ENCODE assay signal across 8 cellular contexts in the genomic region with DNA sequence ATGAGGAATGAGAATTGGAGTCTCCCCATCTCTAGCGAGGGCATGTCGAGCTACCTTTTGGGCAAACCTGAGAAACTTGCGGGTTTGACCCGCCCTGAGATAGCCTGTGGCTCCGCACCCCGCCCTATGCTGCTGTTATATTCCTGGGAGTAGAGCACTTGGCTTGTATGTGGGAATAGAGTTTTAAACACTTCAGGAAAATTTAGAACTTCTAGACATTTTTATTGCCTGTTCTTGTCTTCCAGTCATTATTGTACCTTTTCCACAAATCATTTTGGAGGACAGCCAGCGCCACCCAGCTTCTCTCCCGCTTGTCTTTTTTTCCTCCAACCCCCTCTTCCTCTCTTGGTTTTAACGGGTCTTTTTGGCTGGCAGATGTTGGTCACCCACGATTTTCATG. TPM values are rescaled to one million over a fixed set of nuclear protein-coding genes. Genes with fewer than 3 reads are reported as not detected.
DNase-seq lines count a peak whose midpoint lies in the region; ATAC-seq, FAIRE-seq and TF ChIP-seq lines count a peak whose summit lies in the region.

No MANE protein-coding gene starts in this region.

- no peak for DNase-seq in AG04449 (ENCODE audit: low read depth, low spot score)
- DNase-seq in HK-2 (ENCODE audit: unreplicated experiment): peak; percentile 26
- DNase-seq in T-cell: peak in 2 of 34 experiments; percentile 1 to 7
- peak; percentile 22 for DNase-seq in endothelial cell of umbilical vein (ENCODE audit: low read depth, low spot score)
- DNase-seq in OCI-M2 (lab: John Stamatoyannopoulos, UW; ENCODE audit: unreplicated experiment): no peak
- no peak for DNase-seq in activated CD4-positive, CD25-positive, alpha-beta regulatory T cell (lab: John Stamatoyannopoulos, UW)

- no peak for TF ChIP-seq POLR2A in endothelial cell of umbilical vein (IDR thresholded peaks at IDR 0.05; ENCODE audit: low read depth, low read length)

- CTCF ChIA-PET in AG04449 (lab: Yijun Ruan, JAX) (interaction anchor here (0.9 to 1.4 kb wide), 2 partner anchors 9 to 327 kb away, joined by 3 read pairs; no protein-coding TSS in a partner anchor), T-cell (lab: Charles Lee) (interaction anchor here in 1 of 2 donors (0.6 kb wide), 1 partner anchor 100 kb away, joined by 5 read pairs; no protein-coding TSS in a partner anchor), endothelial cell of umbilical vein (lab: Charles Lee) (interaction anchor here (0.9 to 1.6 kb wide), 3 partner anchors 11 to 96 kb away, joined by 3 to 4 read pairs (median 3); a partner anchor contains a TSS)

- H3K4me3 ChIP-seq in AG04449 (ENCODE audit: low read depth, low read length) (peak overlapping the region; percentile 91), GM12875 (ENCODE audit: low read depth, low read length) (peak overlapping the region; percentile 93), endothelial cell of umbilical vein (replicated peaks in 1 of 3; ENCODE audit: insufficient read depth in 1 of 3, low read depth in 1 of 3, low read length in 3 of 3) (peak overlapping the region; percentile 57 to 97 (median 94)), mucosa of rectum (ENCODE audit: low read length in 2 of 2) (peak overlapping the region; percentile 83 to 97)

- dilution Hi-C loops in endothelial cell of umbilical vein (cut with MboI; ENCODE audit: extremely low pct_ligation_motif_present, low sequenced_read_pairs): no loop called here

- H3K79me2 ChIP-seq in endothelial cell of umbilical vein (ENCODE audit: control insufficient read depth, insufficient read depth, low read length): peaks cover 60% of the 10 kb centered on the region

- H3K4me1 Mint-ChIP-seq in T-cell: peaks cover 71 to 82% (median 72%) of the 10 kb centered on the region in 3 donors

- H3K27ac ChIP-seq in endothelial cell of umbilical vein (ENCODE audit: insufficient read depth, low read depth, low read length) (peak overlapping the region; percentile 59), mucosa of rectum (ENCODE audit: low read depth in 2 of 2, low read length in 2 of 2) (peak overlapping the region; percentile 71 to 83)

- H3K9me3 ChIP-seq in endothelial cell of umbilical vein (replicated peaks; ENCODE audit: control insufficient read depth, insufficient read depth, low read length) (no peaks in the 10 kb centered on the region), mucosa of rectum (ENCODE audit: control insufficient read depth in 2 of 2, low read length in 2 of 2) (no peaks in the 10 kb centered on the region)

- H3K4me2 ChIP-seq in endothelial cell of umbilical vein (ENCODE audit: insufficient read depth, low read length): peak overlapping the region; percentile 96

- intact Hi-C loops in endothelial cell of umbilical vein (cut with micrococcal nuclease): loop anchor here (1.0 to 5.0 kb wide), 7 partner anchors 31 to 361 kb away; a partner anchor contains a TSS

- POLR2A ChIA-PET in AG04449 (lab: Yijun Ruan, JAX): no interaction called here
- POLR2A ChIA-PET in T-cell (lab: Charles Lee): interaction anchor here in 1 of 2 donors (0.6 kb wide), 1 partner anchor 271 kb away, joined by 3 read pairs; no protein-coding TSS in a partner anchor
- POLR2A ChIA-PET in endothelial cell of umbilical vein (lab: Charles Lee): no interaction called here

- H3K36me3 ChIP-seq in endothelial cell of umbilical vein (ENCODE audit: control insufficient read depth in 2 of 2, extremely low read depth in 1 of 2, insufficient read depth in 2 of 2, low read length in 2 of 2) (peaks cover 0 to 4% of the 10 kb centered on the region in 2 experiments), mucosa of rectum (ENCODE audit: control insufficient read depth in 2 of 2, insufficient read depth in 2 of 2, low read length in 2 of 2) (peaks cover 16 to 25% of the 10 kb centered on the region in 2 donors)

- H3K9me1 ChIP-seq in endothelial cell of umbilical vein (replicated peaks; ENCODE audit: control insufficient read depth, extremely low read depth, insufficient read depth, low read length): no peaks in the 10 kb centered on the region

- no peaks in the 10 kb centered on the region for H3K9me3 Mint-ChIP-seq in T-cell

- H3K4me3 Mint-ChIP-seq in T-cell: peak overlapping the region; percentile 91 to 97 (median 94)

- peaks cover 32% of the 10 kb centered on the region for H3K36me3 Mint-ChIP-seq in T-cell

- FAIRE-seq in endothelial cell of umbilical vein (lab: Jason Lieb, UNC): no peak

- H3K27me3 Mint-ChIP-seq in T-cell: no peaks in the 10 kb centered on the region

- H3K27me3 ChIP-seq in endothelial cell of umbilical vein (ENCODE audit: control insufficient read depth in 2 of 2, insufficient read depth in 2 of 2, low read length in 2 of 2): no peaks in the 10 kb centered on the region
- H3K27me3 ChIP-seq in mucosa of rectum (ENCODE audit: control insufficient read depth in 2 of 2, insufficient read depth in 2 of 2, low read length in 2 of 2): no peaks in the 10 kb centered on the region

- ATAC-seq in T-cell (replicated peaks in 1 of 4): peak in 2 of 4 experiments; percentile 5 to 7

- BruUV-seq in endothelial cell of umbilical vein (replicated peaks; lab: Mats Ljungman, UMichigan): no TSS peak

- H3K27ac Mint-ChIP-seq in T-cell: peak overlapping the region; percentile 95 to 98

- H4K20me1 ChIP-seq in endothelial cell of umbilical vein (replicated peaks; ENCODE audit: control insufficient read depth, extremely low read depth, insufficient read depth, low read length): no peaks in the 10 kb centered on the region

- TF ChIP-seq CTCF in AG04449 (IDR thresholded peaks at IDR 0.05; ENCODE audit: insufficient read depth, low read length, missing control alignments): no peak
- no peak for TF ChIP-seq CTCF in GM12875 (IDR thresholded peaks at IDR 0.05; ENCODE audit: borderline replicate concordance, insufficient read depth, low read depth, low read length)
- TF ChIP-seq CTCF in endothelial cell of umbilical vein (IDR thresholded peaks at IDR 0.05; ENCODE audit: extremely low read depth in 1 of 2, insufficient read depth in 1 of 2, low read depth in 1 of 2, low read length in 2 of 2): no peak

- peak overlapping the region; percentile 89 for H3K9ac ChIP-seq in endothelial cell of umbilical vein (replicated peaks; ENCODE audit: extremely low read depth, insufficient read depth, low read length)
- peak overlapping the region; percentile 74 to 91 for H3K9ac ChIP-seq in mucosa of rectum (ENCODE audit: low read depth in 1 of 2, low read length in 2 of 2)

- peak overlapping the region; percentile 60 for H2AFZ ChIP-seq in endothelial cell of umbilical vein (ENCODE audit: low read depth, low read length)

- H3K4me1 ChIP-seq in endothelial cell of umbilical vein (ENCODE audit: control insufficient read depth, extremely low read depth, insufficient read depth, low read length) (peaks cover 19% of the 10 kb centered on the region), mucosa of rectum (ENCODE audit: control insufficient read depth in 2 of 2, insufficient read depth in 2 of 2, low read length in 2 of 2) (peaks cover 18 to 26% of the 10 kb centered on the region in 2 donors)

TF ChIP-seq in endothelial cell of umbilical vein, 7 proteins besides CTCF, POLR2A, EP300 and RAD21:
- no peak for TF ChIP-seq EZH2 (IDR thresholded peaks at IDR 0.05; ENCODE audit: borderline replicate concordance, low read depth, low read length, severe bottlenecking)
- TF ChIP-seq FOS (IDR thresholded peaks at IDR 0.05; ENCODE audit: borderline replicate concordance, insufficient read depth, low read length): no peak
- TF ChIP-seq, protein P1, sequence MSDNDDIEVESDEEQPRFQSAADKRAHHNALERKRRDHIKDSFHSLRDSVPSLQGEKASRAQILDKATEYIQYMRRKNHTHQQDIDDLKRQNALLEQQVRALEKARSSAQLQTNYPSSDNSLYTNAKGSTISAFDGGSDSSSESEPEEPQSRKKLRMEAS (IDR thresholded peaks at IDR 0.05; ENCODE audit: insufficient read depth, insufficient read length): no peak
- no peak for TF ChIP-seq POLR2AphosphoS5 (IDR thresholded peaks at IDR 0.05; ENCODE audit: insufficient read depth, low read depth, low read length)
- no peak for TF ChIP-seq GATA2 (IDR thresholded peaks at IDR 0.05; ENCODE audit: insufficient read depth, insufficient read length, low read depth, low read length)
- no peak for TF ChIP-seq JUN (IDR thresholded peaks at IDR 0.05; ENCODE audit: borderline replicate concordance, insufficient read depth, insufficient read length, low read depth)
- TF ChIP-seq MYC (IDR thresholded peaks at IDR 0.05; ENCODE audit: low read depth, low read length): no peak
TF ChIP-seq in endothelial cell of umbilical vein: peak in this region for 0.

RNA-seq across cellular contexts. Expression of a gene that starts 0.7 kb away (rescaled TPM):
- 10 to 100 TPM; 23.7 to 36.9 (median 35.5) TPM for total RNA-seq in T-cell
- 44.1 and 51.4 TPM in 2 replicates for total RNA-seq in endothelial cell of umbilical vein
- polyA plus RNA-seq in endothelial cell of umbilical vein: 17.7 and 18.9 TPM in 2 replicates
- polyA plus RNA-seq in endothelial cell of umbilical vein (2011; cell fraction: cytosol; rRNA removed): 24.5 and 25.7 TPM in 2 replicates
- polyA plus RNA-seq in endothelial cell of umbilical vein (2011; cell fraction: nucleus; rRNA removed): 40.1 and 61.1 TPM in 2 replicates
- 35.9 and 49.0 TPM in 2 replicates for polyA plus RNA-seq in endothelial cell of umbilical vein (2012)
- 33.4 and 34.4 TPM in 2 replicates for polyA minus RNA-seq in endothelial cell of umbilical vein
- polyA minus RNA-seq in endothelial cell of umbilical vein (2011; cell fraction: cytosol; rRNA and poly(A)+ RNA removed): 21.2 TPM
- polyA minus RNA-seq in endothelial cell of umbilical vein (2011; cell fraction: nucleus; rRNA and poly(A)+ RNA removed): 19.8 and 25.5 TPM in 2 replicates

Comparison
In these comparisons a context has a peak if more than half of its experiments do, and no peak if none do; other contexts are left out.
1. DNase-seq: peak in HK-2 (single experiment) and endothelial cell of umbilical vein (single experiment); none in AG04449 (single experiment), OCI-M2 (single experiment) and activated CD4-positive, CD25-positive, alpha-beta regulatory T cell (0 of 4).
2. Peak in every context shown above with its lines, with median percentiles within 50 percentile points of each other: H3K4me3 ChIP-seq.